ENCODE assay signal across 1 cellular context in the genomic region with DNA sequence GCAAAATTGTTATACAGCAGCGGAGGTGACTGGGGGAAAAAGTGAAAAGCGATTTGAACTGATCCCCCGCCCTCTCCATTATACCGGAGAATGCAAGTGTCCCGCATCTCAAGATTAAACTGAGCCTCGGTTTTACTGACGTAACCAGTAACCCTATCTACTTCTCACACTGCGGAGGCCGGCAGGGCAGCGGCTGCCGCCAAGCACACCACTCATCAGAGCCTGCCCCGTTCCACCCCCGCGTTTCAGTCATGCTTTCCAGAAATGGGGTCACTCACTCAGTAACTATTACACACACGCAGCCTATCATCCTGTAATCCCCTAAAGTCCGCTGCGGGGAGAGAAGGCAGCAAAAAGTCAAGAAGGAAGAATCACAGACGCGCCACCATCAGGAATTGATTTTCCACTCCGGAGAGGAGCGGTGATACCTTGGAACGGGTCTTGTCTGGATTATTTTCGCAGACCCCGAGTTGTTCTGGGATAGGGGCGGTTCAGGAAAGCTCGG.
TF ChIP-seq lines count a peak whose summit lies in the region.

No MANE protein-coding gene starts in this region.

TF ChIP-seq in K562, 482 proteins besides CTCF, POLR2A, EP300 and RAD21 (continued from another document and continues in another):
- TF ChIP-seq, protein P1, sequence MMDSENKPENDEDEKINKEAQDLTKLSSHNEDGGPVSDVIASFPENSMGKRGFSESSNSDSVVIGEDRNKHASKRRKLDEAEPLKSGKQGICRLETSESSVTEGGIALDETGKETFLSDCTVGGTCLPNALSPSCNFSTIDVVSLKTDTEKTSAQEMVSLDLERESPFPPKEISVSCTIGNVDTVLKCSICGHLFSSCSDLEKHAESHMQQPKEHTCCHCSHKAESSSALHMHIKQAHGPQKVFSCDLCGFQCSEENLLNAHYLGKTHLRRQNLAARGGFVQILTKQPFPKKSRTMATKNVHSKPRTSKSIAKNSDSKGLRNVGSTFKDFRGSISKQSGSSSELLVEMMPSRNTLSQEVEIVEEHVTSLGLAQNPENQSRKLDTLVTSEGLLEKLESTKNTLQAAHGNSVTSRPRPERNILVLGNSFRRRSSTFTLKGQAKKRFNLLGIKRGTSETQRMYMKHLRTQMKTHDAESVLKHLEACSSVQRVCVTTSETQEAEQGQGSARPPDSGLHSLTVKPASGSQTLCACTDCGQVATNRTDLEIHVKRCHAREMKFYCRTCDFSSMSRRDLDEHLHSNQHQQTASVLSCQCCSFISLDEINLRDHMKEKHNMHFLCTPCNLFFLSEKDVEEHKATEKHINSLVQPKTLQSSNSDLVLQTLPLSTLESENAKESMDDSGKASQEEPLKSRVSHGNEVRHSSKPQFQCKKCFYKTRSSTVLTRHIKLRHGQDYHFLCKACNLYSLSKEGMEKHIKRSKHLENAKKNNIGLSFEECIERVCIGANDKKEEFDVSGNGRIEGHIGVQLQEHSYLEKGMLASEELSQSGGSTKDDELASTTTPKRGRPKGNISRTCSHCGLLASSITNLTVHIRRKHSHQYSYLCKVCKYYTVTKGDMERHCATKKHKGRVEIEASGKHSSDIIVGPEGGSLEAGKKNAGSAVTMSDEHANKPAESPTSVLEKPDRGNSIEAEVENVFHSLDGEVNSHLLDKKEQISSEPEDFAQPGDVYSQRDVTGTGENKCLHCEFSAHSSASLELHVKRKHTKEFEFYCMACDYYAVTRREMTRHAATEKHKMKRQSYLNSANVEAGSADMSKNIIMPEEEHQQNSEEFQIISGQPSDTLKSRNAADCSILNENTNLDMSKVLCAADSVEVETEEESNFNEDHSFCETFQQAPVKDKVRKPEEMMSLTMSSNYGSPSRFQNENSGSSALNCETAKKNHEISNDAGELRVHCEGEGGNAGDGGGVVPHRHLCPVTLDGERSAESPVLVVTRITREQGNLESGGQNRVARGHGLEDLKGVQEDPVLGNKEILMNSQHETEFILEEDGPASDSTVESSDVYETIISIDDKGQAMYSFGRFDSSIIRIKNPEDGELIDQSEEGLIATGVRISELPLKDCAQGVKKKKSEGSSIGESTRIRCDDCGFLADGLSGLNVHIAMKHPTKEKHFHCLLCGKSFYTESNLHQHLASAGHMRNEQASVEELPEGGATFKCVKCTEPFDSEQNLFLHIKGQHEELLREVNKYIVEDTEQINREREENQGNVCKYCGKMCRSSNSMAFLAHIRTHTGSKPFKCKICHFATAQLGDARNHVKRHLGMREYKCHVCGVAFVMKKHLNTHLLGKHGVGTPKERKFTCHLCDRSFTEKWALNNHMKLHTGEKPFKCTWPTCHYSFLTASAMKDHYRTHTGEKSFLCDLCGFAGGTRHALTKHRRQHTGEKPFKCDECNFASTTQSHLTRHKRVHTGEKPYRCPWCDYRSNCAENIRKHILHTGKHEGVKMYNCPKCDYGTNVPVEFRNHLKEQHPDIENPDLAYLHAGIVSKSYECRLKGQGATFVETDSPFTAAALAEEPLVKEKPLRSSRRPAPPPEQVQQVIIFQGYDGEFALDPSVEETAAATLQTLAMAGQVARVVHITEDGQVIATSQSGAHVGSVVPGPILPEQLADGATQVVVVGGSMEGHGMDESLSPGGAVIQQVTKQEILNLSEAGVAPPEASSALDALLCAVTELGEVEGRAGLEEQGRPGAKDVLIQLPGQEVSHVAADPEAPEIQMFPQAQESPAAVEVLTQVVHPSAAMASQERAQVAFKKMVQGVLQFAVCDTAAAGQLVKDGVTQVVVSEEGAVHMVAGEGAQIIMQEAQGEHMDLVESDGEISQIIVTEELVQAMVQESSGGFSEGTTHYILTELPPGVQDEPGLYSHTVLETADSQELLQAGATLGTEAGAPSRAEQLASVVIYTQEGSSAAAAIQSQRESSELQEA (IDR thresholded peaks at IDR 0.05; ENCODE audit: low read depth), result no peak
- TF ChIP-seq ETV6 (IDR thresholded peaks at IDR 0.05; ENCODE audit: borderline replicate concordance in 1 of 2, low read depth in 2 of 2, low read length in 1 of 2), result no peak
- no peak for TF ChIP-seq ETV6 (CRISPR knock-in tag; IDR thresholded peaks at IDR 0.05; ENCODE audit: borderline replicate concordance)
- TF ChIP-seq KDM1A (IDR thresholded peaks at IDR 0.05), result peak; percentile 48 to 66
- no peak for TF ChIP-seq ZBTB1 (CRISPR knock-in tag; IDR thresholded peaks at IDR 0.05; ENCODE audit: borderline replicate concordance, low read depth)
- TF ChIP-seq MYNN (IDR thresholded peaks at IDR 0.05), result no peak
- no peak for TF ChIP-seq MYNN (CRISPR knock-in tag; IDR thresholded peaks at IDR 0.05)
- TF ChIP-seq SMARCA4 (IDR thresholded peaks at IDR 0.05), result peak; percentile 73
- TF ChIP-seq HCFC1 (IDR thresholded peaks at IDR 0.05; ENCODE audit: low read depth, low read length), result no peak
- TF ChIP-seq, protein P2, sequence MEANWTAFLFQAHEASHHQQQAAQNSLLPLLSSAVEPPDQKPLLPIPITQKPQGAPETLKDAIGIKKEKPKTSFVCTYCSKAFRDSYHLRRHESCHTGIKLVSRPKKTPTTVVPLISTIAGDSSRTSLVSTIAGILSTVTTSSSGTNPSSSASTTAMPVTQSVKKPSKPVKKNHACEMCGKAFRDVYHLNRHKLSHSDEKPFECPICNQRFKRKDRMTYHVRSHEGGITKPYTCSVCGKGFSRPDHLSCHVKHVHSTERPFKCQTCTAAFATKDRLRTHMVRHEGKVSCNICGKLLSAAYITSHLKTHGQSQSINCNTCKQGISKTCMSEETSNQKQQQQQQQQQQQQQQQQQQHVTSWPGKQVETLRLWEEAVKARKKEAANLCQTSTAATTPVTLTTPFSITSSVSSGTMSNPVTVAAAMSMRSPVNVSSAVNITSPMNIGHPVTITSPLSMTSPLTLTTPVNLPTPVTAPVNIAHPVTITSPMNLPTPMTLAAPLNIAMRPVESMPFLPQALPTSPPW (CRISPR knock-in tag; IDR thresholded peaks at IDR 0.05), result peak; percentile 24; the same call in 1 of the 2 replicates
- no peak for TF ChIP-seq POLR3G (IDR thresholded peaks at IDR 0.05; ENCODE audit: extremely low read depth, insufficient read length, insufficient replicate concordance)
- no peak for TF ChIP-seq RFX5 (IDR thresholded peaks at IDR 0.05; ENCODE audit: low read depth, low read length)
- TF ChIP-seq THRAP3 (IDR thresholded peaks at IDR 0.05; ENCODE audit: borderline replicate concordance), result no peak
- peak; percentile 62 for TF ChIP-seq TAF9B (IDR thresholded peaks at IDR 0.05; ENCODE audit: partially characterized antibody)
- TF ChIP-seq SMARCC2 (IDR thresholded peaks at IDR 0.05; ENCODE audit: low read depth), result no peak
- TF ChIP-seq RBM15 (IDR thresholded peaks at IDR 0.05; ENCODE audit: insufficient read depth, low read length), result no peak
- TF ChIP-seq ARID1B (IDR thresholded peaks at IDR 0.05), result peak; percentile 80
- no peak for TF ChIP-seq SIX5 (IDR thresholded peaks at IDR 0.05; ENCODE audit: borderline replicate concordance in 1 of 2, insufficient read depth in 1 of 2, low read depth in 1 of 2, low read length in 2 of 2)
- TF ChIP-seq, protein P3, sequence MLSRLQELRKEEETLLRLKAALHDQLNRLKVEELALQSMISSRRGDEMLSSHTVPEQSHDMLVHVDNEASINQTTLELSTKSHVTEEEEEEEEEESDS (CRISPR knock-in tag; IDR thresholded peaks at IDR 0.05), result no peak
- TF ChIP-seq NR2C2 (CRISPR knock-in tag; IDR thresholded peaks at IDR 0.05), result no peak
- no peak for TF ChIP-seq NR2C2 (tag; IDR thresholded peaks at IDR 0.05)
- TF ChIP-seq PCBP2 (IDR thresholded peaks at IDR 0.05; ENCODE audit: low read depth, low read length, poor library complexity, severe bottlenecking), result no peak
- TF ChIP-seq ZNF780A (CRISPR knock-in tag; IDR thresholded peaks at IDR 0.05), result no peak
- TF ChIP-seq NFE2 (IDR thresholded peaks at IDR 0.05; ENCODE audit: low read depth), result no peak; the same call in 1 of the 2 replicates
- no peak for TF ChIP-seq DACH1 (IDR thresholded peaks at IDR 0.05; ENCODE audit: partially characterized antibody)
- no peak for TF ChIP-seq ZNF57 (CRISPR knock-in tag; IDR thresholded peaks at IDR 0.05)
- TF ChIP-seq RNF2 (IDR thresholded peaks at IDR 0.05), result peak; percentile 39; the same call in 1 of the 2 replicates
- no peak for TF ChIP-seq IFI16 (CRISPR knock-in tag; IDR thresholded peaks at IDR 0.05)
- TF ChIP-seq RFX7 (CRISPR knock-in tag; IDR thresholded peaks at IDR 0.05), result no peak
- no peak for TF ChIP-seq POLR2AphosphoS2 (IDR thresholded peaks at IDR 0.05; ENCODE audit: low read length)
- no peak for TF ChIP-seq CBX3 (IDR thresholded peaks at IDR 0.05; ENCODE audit: borderline replicate concordance in 1 of 2, low read length in 2 of 2)
- no peak for TF ChIP-seq BRCA1 (IDR thresholded peaks at IDR 0.05)
- TF ChIP-seq BRCA1 (CRISPR knock-in tag; IDR thresholded peaks at IDR 0.05), result no peak
- TF ChIP-seq GATAD2B (IDR thresholded peaks at IDR 0.05; ENCODE audit: borderline replicate concordance), result no peak
- peak; percentile 68 for TF ChIP-seq CXXC5 (CRISPR knock-in tag; IDR thresholded peaks at IDR 0.05)
- TF ChIP-seq, protein P4, sequence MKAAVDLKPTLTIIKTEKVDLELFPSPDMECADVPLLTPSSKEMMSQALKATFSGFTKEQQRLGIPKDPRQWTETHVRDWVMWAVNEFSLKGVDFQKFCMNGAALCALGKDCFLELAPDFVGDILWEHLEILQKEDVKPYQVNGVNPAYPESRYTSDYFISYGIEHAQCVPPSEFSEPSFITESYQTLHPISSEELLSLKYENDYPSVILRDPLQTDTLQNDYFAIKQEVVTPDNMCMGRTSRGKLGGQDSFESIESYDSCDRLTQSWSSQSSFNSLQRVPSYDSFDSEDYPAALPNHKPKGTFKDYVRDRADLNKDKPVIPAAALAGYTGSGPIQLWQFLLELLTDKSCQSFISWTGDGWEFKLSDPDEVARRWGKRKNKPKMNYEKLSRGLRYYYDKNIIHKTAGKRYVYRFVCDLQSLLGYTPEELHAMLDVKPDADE (conservative IDR thresholded peaks at IDR 0.05; ENCODE audit: control insufficient read depth, low read depth, low read length), result no peak
- TF ChIP-seq DPF2 (IDR thresholded peaks at IDR 0.05), result peak; percentile 72
- TF ChIP-seq, protein P5, sequence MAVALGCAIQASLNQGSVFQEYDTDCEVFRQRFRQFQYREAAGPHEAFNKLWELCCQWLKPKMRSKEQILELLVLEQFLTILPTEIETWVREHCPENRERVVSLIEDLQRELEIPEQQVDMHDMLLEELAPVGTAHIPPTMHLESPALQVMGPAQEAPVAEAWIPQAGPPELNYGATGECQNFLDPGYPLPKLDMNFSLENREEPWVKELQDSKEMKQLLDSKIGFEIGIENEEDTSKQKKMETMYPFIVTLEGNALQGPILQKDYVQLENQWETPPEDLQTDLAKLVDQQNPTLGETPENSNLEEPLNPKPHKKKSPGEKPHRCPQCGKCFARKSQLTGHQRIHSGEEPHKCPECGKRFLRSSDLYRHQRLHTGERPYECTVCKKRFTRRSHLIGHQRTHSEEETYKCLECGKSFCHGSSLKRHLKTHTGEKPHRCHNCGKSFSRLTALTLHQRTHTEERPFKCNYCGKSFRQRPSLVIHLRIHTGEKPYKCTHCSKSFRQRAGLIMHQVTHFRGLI (CRISPR knock-in tag; IDR thresholded peaks at IDR 0.05), result no peak
- no peak for TF ChIP-seq ZFP30 (CRISPR knock-in tag; IDR thresholded peaks at IDR 0.05; ENCODE audit: borderline replicate concordance)
- TF ChIP-seq GABPA (tag; conservative IDR thresholded peaks at IDR 0.05; ENCODE audit: low read depth), result no peak
- TF ChIP-seq, protein P6, sequence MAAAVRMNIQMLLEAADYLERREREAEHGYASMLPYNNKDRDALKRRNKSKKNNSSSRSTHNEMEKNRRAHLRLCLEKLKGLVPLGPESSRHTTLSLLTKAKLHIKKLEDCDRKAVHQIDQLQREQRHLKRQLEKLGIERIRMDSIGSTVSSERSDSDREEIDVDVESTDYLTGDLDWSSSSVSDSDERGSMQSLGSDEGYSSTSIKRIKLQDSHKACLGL (CRISPR knock-in tag; IDR thresholded peaks at IDR 0.05; ENCODE audit: borderline replicate concordance, poor library complexity, severe bottlenecking), result no peak
- no peak for TF ChIP-seq NONO (IDR thresholded peaks at IDR 0.05; ENCODE audit: low read depth in 2 of 2, low read length in 1 of 2)
- TF ChIP-seq TOE1 (IDR thresholded peaks at IDR 0.05; ENCODE audit: borderline replicate concordance), result no peak
- TF ChIP-seq TOE1 (CRISPR knock-in tag; IDR thresholded peaks at IDR 0.05; ENCODE audit: borderline replicate concordance, low read depth), result no peak
- no peak for TF ChIP-seq U2AF1 (optimal IDR thresholded peaks at IDR 0.05; ENCODE audit: low read depth, low read length)
- TF ChIP-seq ILF3 (IDR thresholded peaks at IDR 0.05; ENCODE audit: borderline replicate concordance), result no peak
- TF ChIP-seq ZNF436 (CRISPR knock-in tag; IDR thresholded peaks at IDR 0.05), result no peak
- TF ChIP-seq TEAD2 (tag; IDR thresholded peaks at IDR 0.05), result no peak
- TF ChIP-seq ZNF408 (CRISPR knock-in tag; IDR thresholded peaks at IDR 0.05; ENCODE audit: low read depth), result no peak
- no peak for TF ChIP-seq PHB2 (IDR thresholded peaks at IDR 0.05; ENCODE audit: low read depth)
- no peak for TF ChIP-seq JUNB (CRISPR knock-in tag; conservative IDR thresholded peaks at IDR 0.05)
- no peak for TF ChIP-seq MECOM (CRISPR knock-in tag; IDR thresholded peaks at IDR 0.05)
- TF ChIP-seq ATF1 (CRISPR knock-in tag; IDR thresholded peaks at IDR 0.05), result no peak
- TF ChIP-seq ATF1 (tag; IDR thresholded peaks at IDR 0.05), result peak; percentile 74
- TF ChIP-seq, protein P7, sequence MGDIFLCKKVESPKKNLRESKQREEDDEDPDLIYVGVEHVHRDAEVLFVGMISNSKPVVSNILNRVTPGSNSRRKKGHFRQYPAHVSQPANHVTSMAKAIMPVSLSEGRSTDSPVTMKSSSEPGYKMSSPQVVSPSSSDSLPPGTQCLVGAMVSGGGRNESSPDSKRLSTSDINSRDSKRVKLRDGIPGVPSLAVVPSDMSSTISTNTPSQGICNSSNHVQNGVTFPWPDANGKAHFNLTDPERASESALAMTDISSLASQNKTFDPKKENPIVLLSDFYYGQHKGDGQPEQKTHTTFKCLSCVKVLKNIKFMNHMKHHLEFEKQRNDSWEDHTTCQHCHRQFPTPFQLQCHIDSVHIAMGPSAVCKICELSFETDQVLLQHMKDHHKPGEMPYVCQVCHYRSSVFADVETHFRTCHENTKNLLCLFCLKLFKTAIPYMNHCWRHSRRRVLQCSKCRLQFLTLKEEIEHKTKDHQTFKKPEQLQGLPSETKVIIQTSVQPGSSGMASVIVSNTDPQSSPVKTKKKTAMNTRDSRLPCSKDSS (IDR thresholded peaks at IDR 0.05; ENCODE audit: low read depth, partially characterized antibody), result no peak
- no peak for TF ChIP-seq SREBF1 (IDR thresholded peaks at IDR 0.05; ENCODE audit: borderline replicate concordance, low read depth, low read length)
- no peak for TF ChIP-seq POLR2B (IDR thresholded peaks at IDR 0.05; ENCODE audit: low read depth, partially characterized antibody)
- no peak for TF ChIP-seq MAZ (CRISPR knock-in tag; conservative IDR thresholded peaks at IDR 0.05 in 1 of 2, IDR thresholded peaks at IDR 0.05 in 1 of 2)
- TF ChIP-seq CBFA2T2 (conservative IDR thresholded peaks at IDR 0.05), result 0 out of 2 replicates have a peak, but pooled peaks have one; percentile 43
- no peak for TF ChIP-seq RHOXF2B (CRISPR knock-in tag; conservative IDR thresholded peaks at IDR 0.05)
- no peak for TF ChIP-seq MTA1 (IDR thresholded peaks at IDR 0.05; ENCODE audit: borderline replicate concordance)
